ENCODE assay signal across 8 cellular contexts in genomic region chr20:58310291-58310782, GRCh38. TPM values are rescaled to one million over a fixed set of nuclear protein-coding genes. Genes with fewer than 3 reads are reported as not detected.
DNase-seq lines count a peak whose midpoint lies in the region; ATAC-seq, FAIRE-seq and TF ChIP-seq lines count a peak whose summit lies in the region.

No MANE protein-coding gene starts in this region.

- H3K27ac Mint-ChIP-seq in Calu3 (ENCODE audit: unreplicated experiment) (peak overlapping the region; percentile 90), mesothelial cell of epicardium (peak overlapping the region; percentile 92)

- TF ChIP-seq CTCF in Calu3 (IDR thresholded peaks at IDR 0.05; ENCODE audit: unreplicated experiment) = no peak
- TF ChIP-seq CTCF in bronchial epithelial cell (IDR thresholded peaks at IDR 0.05; ENCODE audit: insufficient read depth, low read length, severe bottlenecking) = no peak
- TF ChIP-seq CTCF in mesothelial cell of epicardium (IDR thresholded peaks at IDR 0.05; ENCODE audit: unreplicated experiment) = no peak

- peaks cover 11% of the 10 kb centered on the region for H3K36me3 ChIP-seq in bronchial epithelial cell (ENCODE audit: control insufficient read depth, insufficient read depth, low read length)

- FAIRE-seq in bronchial epithelial cell (lab: Jason Lieb, UNC) = no peak

- H3K4me3 Mint-ChIP-seq in Calu3 (ENCODE audit: low read depth, unreplicated experiment) (peak overlapping the region; percentile 91), mesothelial cell of epicardium (peak overlapping the region; percentile 94)

- peaks cover 58% of the 10 kb centered on the region for H3K36me3 Mint-ChIP-seq in Calu3 (ENCODE audit: insufficient read depth, unreplicated experiment)
- peaks cover 26% of the 10 kb centered on the region for H3K36me3 Mint-ChIP-seq in mesothelial cell of epicardium

- no peaks in the 10 kb centered on the region for H3K27me3 ChIP-seq in bronchial epithelial cell (ENCODE audit: control insufficient read depth, insufficient read depth, low read length)

- no peaks in the 10 kb centered on the region for H3K27me3 Mint-ChIP-seq in Calu3 (ENCODE audit: unreplicated experiment)
- no peaks in the 10 kb centered on the region for H3K27me3 Mint-ChIP-seq in mesothelial cell of epicardium (ENCODE audit: low read depth)

- BruUV-seq in Calu3 (replicated peaks; lab: Mats Ljungman, UMichigan) = TSS peak; percentile 51

- peak overlapping the region; percentile 89 for H3K4me3 ChIP-seq in bronchial epithelial cell (ENCODE audit: low read depth, low read length)

- no peak for ATAC-seq in left lobe of liver
- ATAC-seq in HG03280 (IDR thresholded peaks at IDR 0.05; ENCODE audit: unreplicated experiment) = no peak

- H3K9me3 Mint-ChIP-seq in Calu3 (ENCODE audit: low read depth, unreplicated experiment) = no peaks in the 10 kb centered on the region
- H3K9me3 Mint-ChIP-seq in mesothelial cell of epicardium = no peaks in the 10 kb centered on the region

- intact Hi-C loops in Calu3 (cut with micrococcal nuclease; ENCODE audit: unreplicated experiment) = no loop called here

- H3K4me1 Mint-ChIP-seq in Calu3 (ENCODE audit: low read depth, unreplicated experiment) (peaks cover 24% of the 10 kb centered on the region), mesothelial cell of epicardium (peaks cover 14% of the 10 kb centered on the region)

- DNase-seq in Calu3 (no peak), LHCN-M2 (ENCODE audit: low read depth) (peak; percentile 13), bronchial epithelial cell (ENCODE audit: low read depth) (peak; percentile 83), mesothelial cell of epicardium (ENCODE audit: low spot score in 2 of 2, unreplicated experiment in 2 of 2) (no peak), left lobe of liver (ENCODE audit: low spot score) (no peak), COLO829 (ENCODE audit: low spot score) (no peak)
- no peak for DNase-seq in stimulated activated CD4-positive, alpha-beta T cell treated with anti-CD3 and anti-CD28 coated beads, Interleukin-1b, Interleukin-23, amount 100 ng/mL, for 48 hours

- CTCF ChIA-PET in Calu3 (lab: Charles Lee) = interaction anchor here (0.8 to 1.2 kb wide), 2 partner anchors 24 to 79 kb away, joined by 3 to 5 read pairs; partner anchors contain the start of gene VAPB

RNA-seq across cellular contexts. Expression of gene RAB22A, which starts 0.8 kb away (rescaled TPM):
- total RNA-seq in Calu3 (2022) (28.9 and 29.0 TPM in 2 replicates), LHCN-M2 (2014; rRNA removed) (24.7 and 26.5 TPM in 2 replicates), bronchial epithelial cell (17.6 and 18.3 TPM in 2 replicates), mesothelial cell of epicardium (20.4 to 21.2 TPM (median 20.7 TPM) in 3 replicates), left lobe of liver (8.0 TPM)
- 8.0 TPM for polyA plus RNA-seq in LHCN-M2 (2012)

Comparison
In these comparisons a context has a peak if more than half of its experiments do, and no peak if none do; other contexts are left out.
1. DNase-seq: peak in LHCN-M2 (single experiment) and bronchial epithelial cell (single experiment); none in Calu3 (single experiment), mesothelial cell of epicardium (0 of 2), left lobe of liver (single experiment), COLO829 (single experiment) and stimulated activated CD4-positive, alpha-beta T cell treated with anti-CD3 and anti-CD28 coated beads, Interleukin-1b, Interleukin-23, amount 100 ng/mL, for 48 hours (single experiment).